ENCODE assay signal across 16 cellular contexts in genomic region chr7:149839933-149840332, GRCh38. TPM values are rescaled to one million over a fixed set of nuclear protein-coding genes. Genes with fewer than 3 reads are reported as not detected.
DNase-seq lines count a peak whose midpoint lies in the region; ATAC-seq and TF ChIP-seq lines count a peak whose summit lies in the region.
"Had no signal": no experiment of that assay in that cellular context is flagged by ENCODE, and none has a peak within 500 bp of the region (broad histone marks: within the 10 kb centered on the region; RNA-seq: fewer than 3 reads in every experiment).

No MANE protein-coding gene starts in this region.

- H3K27me3 Mint-ChIP-seq in activated CD4-positive, alpha-beta T cell treated with anti-CD3 and anti-CD28 coated beads, Interleukin-2, amount 10 ng/mL, durations not matched to agents 7 days and 5 days = peaks cover 3% of the 10 kb centered on the region
- H3K27me3 Mint-ChIP-seq in brain (peaks cover 3% of the 10 kb centered on the region), neural crest cell (ENCODE audit: low read depth) (peaks cover 25% of the 10 kb centered on the region)

- H3K36me3 Mint-ChIP-seq in activated CD4-positive, alpha-beta T cell treated with anti-CD3 and anti-CD28 coated beads, Interleukin-2, amount 10 ng/mL, durations not matched to agents 7 days and 5 days (ENCODE audit: low read depth) = peaks cover 8% of the 10 kb centered on the region
- H3K36me3 Mint-ChIP-seq in brain (peaks cover 2% of the 10 kb centered on the region), neural crest cell (ENCODE audit: low read depth) (no peaks in the 10 kb centered on the region)

- CTCF ChIA-PET in activated CD4-positive, alpha-beta T cell treated with anti-CD3 and anti-CD28 coated beads, Interleukin-2, amount 10 ng/mL, durations not matched to agents 7 days and 5 days (lab: Charles Lee) = interaction anchor here (0.6 to 3.1 kb wide), 9 partner anchors 9 to 534 kb away, joined by 3 to 20 read pairs (median 4); no protein-coding TSS in a partner anchor
- CTCF ChIA-PET in HEK293 (lab: Yijun Ruan, JAX) = interaction anchor here (0.7 to 2.0 kb wide), 2 partner anchors 9 to 33 kb away, joined by 4 to 13 read pairs; no protein-coding TSS in a partner anchor

- peak overlapping the region; percentile 80 for H3K4me3 Mint-ChIP-seq in activated CD4-positive, alpha-beta T cell treated with anti-CD3 and anti-CD28 coated beads, Interleukin-2, amount 10 ng/mL, durations not matched to agents 7 days and 5 days
- H3K4me3 Mint-ChIP-seq in brain (peak overlapping the region; percentile 90 to 95 (median 92)), neural crest cell (peak overlapping the region; percentile 89)

- 96 to 99% (median 97%) methylated on average over 5 of the region's 5 CpGs for WGBS in spleen, 5 donors

- H3K9me3 ChIP-seq in HEK293 (ENCODE audit: control insufficient read depth, insufficient read depth, low read depth, low read length) (no peaks in the 10 kb centered on the region), spleen (no peaks in the 10 kb centered on the region)
- H3K9me3 ChIP-seq: heart left ventricle had no signal

- no peak overlapping the region for H3K4me3 ChIP-seq in HEK293 (ENCODE audit: low read depth, low read length)
- peak overlapping the region in 1 of 8 donors; percentile 95 for H3K4me3 ChIP-seq in spleen

- no peak for TF ChIP-seq POLR2A in spleen (IDR thresholded peaks at IDR 0.05)

- no peaks in the 10 kb centered on the region for H3K36me3 ChIP-seq in HEK293 (ENCODE audit: control insufficient read depth in 2 of 2, insufficient read depth in 1 of 2, low read length in 2 of 2)
- peaks cover 0 to 5% (median 0%) of the 10 kb centered on the region in 6 donors for H3K36me3 ChIP-seq in spleen

- no peak overlapping the region for H3K27ac Mint-ChIP-seq in activated CD4-positive, alpha-beta T cell treated with anti-CD3 and anti-CD28 coated beads, Interleukin-2, amount 10 ng/mL, durations not matched to agents 7 days and 5 days
- H3K27ac Mint-ChIP-seq in brain = no peak overlapping the region
- H3K27ac Mint-ChIP-seq in neural crest cell (ENCODE audit: unreplicated experiment) = no peak overlapping the region

- no peak for DNase-seq in activated CD4-positive, alpha-beta T cell treated with anti-CD3 and anti-CD28 coated beads, Interleukin-2, amount 10 ng/mL, durations not matched to agents 7 days and 5 days
- DNase-seq in activated CD4-positive, alpha-beta T cell treated with anti-CD3 and anti-CD28 coated beads for 48 hours = no peak
- DNase-seq in neural crest cell (ENCODE audit: low read depth, low spot score) = no peak
- no peak for DNase-seq in spleen
- no peak for DNase-seq in NCI-H82 treated with DMSO at 0.1 percent for 48 hours (lab: John Stamatoyannopoulos, UW; ENCODE audit: unreplicated experiment)
- DNase-seq: amniotic stem cell; Calu3; heart left ventricle; kidney glomerular epithelial cell; SIG-M5; stimulated activated CD4-positive, alpha-beta T cell treated with anti-CD3 and anti-CD28 coated beads, Interleukin-2, amount 100 ng/mL, for 24 hours; trophoblast cell had no signal

- intact Hi-C loops in spleen (cut with DNase I; ENCODE audit: low total_unique reads) = no loop called here

- no peaks in the 10 kb centered on the region for H3K9me3 Mint-ChIP-seq in activated CD4-positive, alpha-beta T cell treated with anti-CD3 and anti-CD28 coated beads, Interleukin-2, amount 10 ng/mL, durations not matched to agents 7 days and 5 days
- peaks cover 0 to 5% (median 0%) of the 10 kb centered on the region in 5 experiments for H3K9me3 Mint-ChIP-seq in brain
- H3K9me3 Mint-ChIP-seq in neural crest cell = no peaks in the 10 kb centered on the region

- POLR2A ChIA-PET in activated CD4-positive, alpha-beta T cell treated with anti-CD3 and anti-CD28 coated beads, Interleukin-2, amount 10 ng/mL, durations not matched to agents 7 days and 5 days (lab: Charles Lee) = no interaction called here
- POLR2A ChIA-PET in HEK293 (lab: Yijun Ruan, JAX) = interaction anchor here (0.6 to 2.9 kb wide), 5 partner anchors 14 to 476 kb away, joined by 3 to 28 read pairs (median 5); no protein-coding TSS in a partner anchor

- ATAC-seq in GM19035 (IDR thresholded peaks at IDR 0.05; ENCODE audit: unreplicated experiment) = no peak
- ATAC-seq: esophagus mucosa, heart left ventricle had no signal

- H3K27ac ChIP-seq in HEK293 (ENCODE audit: extremely low read depth, low read depth, low read length) (no peak overlapping the region), spleen (no peak overlapping the region)

- peaks cover 26% of the 10 kb centered on the region for H3K4me1 Mint-ChIP-seq in activated CD4-positive, alpha-beta T cell treated with anti-CD3 and anti-CD28 coated beads, Interleukin-2, amount 10 ng/mL, durations not matched to agents 7 days and 5 days
- H3K4me1 Mint-ChIP-seq in brain (peaks cover 38% of the 10 kb centered on the region), neural crest cell (peaks cover 18% of the 10 kb centered on the region)

- no peaks in the 10 kb centered on the region for H3K4me1 ChIP-seq in HEK293 (ENCODE audit: control insufficient read depth, insufficient read depth, low read length)
- peaks cover 6 to 26% (median 17%) of the 10 kb centered on the region in 6 donors for H3K4me1 ChIP-seq in spleen

- no peaks in the 10 kb centered on the region for H3K27me3 ChIP-seq in spleen (replicated peaks in 1 of 7)
- H3K27me3 ChIP-seq: heart left ventricle had no signal

- TF ChIP-seq CTCF in HEK293 (tag by site-specific recombination; IDR thresholded peaks at IDR 0.05) = no peak
- no peak for TF ChIP-seq CTCF in brain (conservative IDR thresholded peaks at IDR 0.05)
- no peak for TF ChIP-seq CTCF in neural crest cell (conservative IDR thresholded peaks at IDR 0.05)
- no peak for TF ChIP-seq CTCF in spleen (IDR thresholded peaks at IDR 0.05 in 8 of 11, conservative IDR thresholded peaks at IDR 0.05 in 3 of 11)

TF ChIP-seq in HEK293, 187 proteins besides CTCF, POLR2A, EP300 and RAD21:
- no peak for TF ChIP-seq ZNF404 (tag by site-specific recombination; IDR thresholded peaks at IDR 0.05)
- 0 out of 2 replicates have a peak, but pooled peaks have one; percentile 14 for TF ChIP-seq ZNF362 (tag by site-specific recombination; IDR thresholded peaks at IDR 0.05)

RNA-seq across cellular contexts. Expression of gene ZNF862, which starts 1.8 kb away (rescaled TPM):
- 10 to 100 TPM; 31.3 to 35.8 TPM for total RNA-seq in activated CD4-positive, alpha-beta T cell treated with anti-CD3 and anti-CD28 coated beads, Interleukin-2, amount 10 ng/mL, durations not matched to agents 7 days and 5 days
- polyA plus RNA-seq in brain (ENCODE audit: insufficient read depth, low read depth, low replicate concordance) (10.0 TPM), spleen (1 to 10 TPM; 4.4 to 9.9 (median 6.0) TPM)
- total RNA-seq in neural crest cell (15.2 and 19.6 TPM in 2 replicates), spleen (10 to 100 TPM; 19.0 to 39.8 (median 30.2) TPM)

RNA-seq across cellular contexts. Expression of gene ATP6V0E2, which starts 33.8 kb away (rescaled TPM):
- 10 to 100 TPM; 69.0 to 76.1 TPM for total RNA-seq in activated CD4-positive, alpha-beta T cell treated with anti-CD3 and anti-CD28 coated beads, Interleukin-2, amount 10 ng/mL, durations not matched to agents 7 days and 5 days
- polyA plus RNA-seq in brain (ENCODE audit: insufficient read depth, low read depth, low replicate concordance) (390 TPM), spleen (10 to 100 TPM; 23.0 to 35.4 (median 33.4) TPM)
- total RNA-seq in neural crest cell (86.5 and 87.4 TPM in 2 replicates), spleen (10 to 100 TPM; 19.3 to 33.3 (median 28.0) TPM)
